ENCODE assay signal across 18 cellular contexts in the genomic region with DNA sequence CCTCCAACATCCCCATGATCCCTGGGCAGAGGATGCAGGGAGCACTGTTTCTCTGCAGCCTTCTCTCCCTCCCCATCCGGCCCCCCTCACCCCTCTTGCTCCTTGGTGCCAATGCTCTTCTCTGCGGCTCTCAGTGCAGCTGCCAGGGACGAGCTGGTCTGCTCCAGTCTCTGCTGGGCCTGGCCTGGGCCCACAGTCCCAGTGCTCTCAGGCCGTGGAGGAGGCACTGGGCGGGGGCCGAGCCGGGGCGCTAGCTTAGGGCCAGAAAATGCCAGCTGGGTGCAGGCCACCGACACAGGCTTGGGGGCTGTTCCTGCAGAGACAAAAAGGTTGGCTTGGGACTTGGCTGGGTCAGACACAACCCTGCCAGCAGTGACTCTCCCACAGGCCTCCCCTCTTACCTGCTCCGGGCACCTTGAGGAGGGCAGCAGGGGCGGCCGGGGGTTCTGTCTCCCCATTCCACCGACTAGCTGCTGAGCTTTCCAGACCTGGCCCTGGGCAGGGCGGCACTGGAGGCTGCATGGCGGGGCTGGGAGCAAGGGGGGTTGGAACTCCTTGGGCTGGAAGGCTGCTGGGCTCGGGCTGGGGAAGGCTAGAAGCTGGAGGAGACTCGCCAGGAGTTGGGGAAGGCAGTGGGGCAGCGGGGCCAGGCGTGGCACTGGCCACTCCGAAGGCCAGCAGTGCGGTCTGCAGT. TPM values are rescaled to one million over a fixed set of nuclear protein-coding genes. Genes with fewer than 3 reads are reported as not detected.
DNase-seq lines count a peak whose midpoint lies in the region; ATAC-seq and TF ChIP-seq lines count a peak whose summit lies in the region.
"Had no signal": no experiment of that assay in that cellular context is flagged by ENCODE, and none has a peak within 500 bp of the region (broad histone marks: within the 10 kb centered on the region; RNA-seq: fewer than 3 reads in every experiment).

No MANE protein-coding gene starts in this region.

- H2BK15ac ChIP-seq in mesenchymal stem cell (ENCODE audit: low read depth, poor library complexity, severe bottlenecking) = no peak overlapping the region

- H3K79me1 ChIP-seq in mesenchymal stem cell (replicated peaks; ENCODE audit: low read length, poor library complexity, severe bottlenecking) = no peaks in the 10 kb centered on the region

- peaks cover 0 to 55% (median 0%) of the 10 kb centered on the region in 3 donors for H3K4me1 ChIP-seq in esophagus squamous epithelium
- peaks cover 9% of the 10 kb centered on the region for H3K4me1 ChIP-seq in mesenchymal stem cell (ENCODE audit: control insufficient read depth, insufficient read depth, low read depth, low read length)
- peaks cover 0 to 63% (median 40%) of the 10 kb centered on the region in 5 donors for H3K4me1 ChIP-seq in subcutaneous abdominal adipose tissue (ENCODE audit: control insufficient read depth in 5 of 5, insufficient read depth in 5 of 5, low read length in 5 of 5)
- H3K4me1 ChIP-seq in stomach = peaks cover 0 to 41% (median 17%) of the 10 kb centered on the region in 4 donors

- peak overlapping the region; percentile 12 for H4K8ac ChIP-seq in mesenchymal stem cell (ENCODE audit: low read length)

- intact Hi-C loops in esophagus squamous epithelium (cut with DNase I) (loop anchor here (10.0 kb wide), 2 partner anchors 177 to 253 kb away; no protein-coding TSS in a partner anchor), stomach (cut with DNase I; ENCODE audit: low total_unique reads) (loop anchor here (10.0 kb wide), 1 partner anchor 67 kb away; no protein-coding TSS in a partner anchor)

- no peaks in the 10 kb centered on the region for H3K27me3 ChIP-seq in esophagus squamous epithelium
- no peaks in the 10 kb centered on the region for H3K27me3 ChIP-seq in mesenchymal stem cell (ENCODE audit: control insufficient read depth in 1 of 2, insufficient read depth in 1 of 2, low read length in 2 of 2)
- no peaks in the 10 kb centered on the region for H3K27me3 ChIP-seq in subcutaneous abdominal adipose tissue (ENCODE audit: control insufficient read depth in 5 of 5, insufficient read depth in 4 of 5, low read length in 5 of 5)
- H3K27me3 ChIP-seq in stomach = no peaks in the 10 kb centered on the region
- H3K27me3 ChIP-seq: Peyer's patch had no signal

- H2BK120ac ChIP-seq in mesenchymal stem cell (ENCODE audit: low read depth, low read length) = no peak overlapping the region

- no peak for ATAC-seq in GM19324 (IDR thresholded peaks at IDR 0.05; ENCODE audit: low FRiP score, unreplicated experiment)
- ATAC-seq: HCT116; left lobe of liver; naive thymus-derived CD4-positive, alpha-beta T cell had no signal

- H4K91ac ChIP-seq in mesenchymal stem cell (ENCODE audit: low read length) = no peak overlapping the region

- H3K36me3 ChIP-seq in esophagus squamous epithelium (peaks cover 3 to 100% (median 17%) of the 10 kb centered on the region in 3 donors), mesenchymal stem cell (ENCODE audit: control insufficient read depth in 1 of 2, insufficient read depth in 2 of 2, low read depth in 1 of 2, low read length in 2 of 2) (peaks cover 56 to 97% of the 10 kb centered on the region in 2 experiments), subcutaneous abdominal adipose tissue (ENCODE audit: control insufficient read depth in 5 of 5, insufficient read depth in 5 of 5, low read length in 5 of 5) (peaks cover 0 to 89% (median 69%) of the 10 kb centered on the region in 5 donors), stomach (peaks cover 45 to 100% (median 99%) of the 10 kb centered on the region in 4 donors)

- H3K27ac ChIP-seq in esophagus squamous epithelium (peak overlapping the region in 3 of 4 donors; percentile 20 to 55 (median 36)), mesenchymal stem cell (ENCODE audit: low read length, poor library complexity, severe bottlenecking) (no peak overlapping the region), subcutaneous abdominal adipose tissue (ENCODE audit: low read depth, low read length) (peak overlapping the region; percentile 23), stomach (peak overlapping the region in 2 of 5 donors; percentile 16 to 20)
- H3K27ac ChIP-seq: Peyer's patch had no signal

- H3K9me3 ChIP-seq in esophagus squamous epithelium = no peaks in the 10 kb centered on the region
- no peaks in the 10 kb centered on the region for H3K9me3 ChIP-seq in mesenchymal stem cell (ENCODE audit: control insufficient read depth, low read length)
- no peaks in the 10 kb centered on the region for H3K9me3 ChIP-seq in subcutaneous abdominal adipose tissue (ENCODE audit: control insufficient read depth in 5 of 5, low read length in 5 of 5)
- no peaks in the 10 kb centered on the region for H3K9me3 ChIP-seq in stomach
- H3K9me3 ChIP-seq: Peyer's patch had no signal

- TF ChIP-seq POLR2A in esophagus squamous epithelium (IDR thresholded peaks at IDR 0.05) (no peak), stomach (IDR thresholded peaks at IDR 0.05) (no peak)

- H3K4me3 ChIP-seq in esophagus squamous epithelium (no peak overlapping the region), mesenchymal stem cell (ENCODE audit: insufficient read depth in 1 of 2, low read depth in 1 of 2, low read length in 2 of 2) (no peak overlapping the region), subcutaneous abdominal adipose tissue (ENCODE audit: low read depth in 1 of 5, low read length in 5 of 5) (no peak overlapping the region), stomach (no peak overlapping the region)
- H3K4me3 ChIP-seq: Peyer's patch had no signal

- H3K14ac ChIP-seq in mesenchymal stem cell (ENCODE audit: low read length in 2 of 2) = no peak overlapping the region

- no peak for TF ChIP-seq CTCF in esophagus squamous epithelium (IDR thresholded peaks at IDR 0.05)
- TF ChIP-seq CTCF in stomach (IDR thresholded peaks at IDR 0.05) = no peak

- no peak overlapping the region for H3K4me2 ChIP-seq in mesenchymal stem cell (ENCODE audit: low read length, poor library complexity, severe bottlenecking)

- TF ChIP-seq EP300 in stomach (IDR thresholded peaks at IDR 0.05) = no peak

- H2AK5ac ChIP-seq in mesenchymal stem cell (ENCODE audit: low read length, severe bottlenecking) = no peak overlapping the region

- H3K18ac ChIP-seq in mesenchymal stem cell (ENCODE audit: low read depth in 1 of 2, low read length in 2 of 2) = no peak overlapping the region

- in situ Hi-C loops in G401 (cut with HindIII; ENCODE audit: low sequenced_read_pairs) = no loop called here

- H2BK12ac ChIP-seq in mesenchymal stem cell (ENCODE audit: low read length in 2 of 2) = no peak overlapping the region

- WGBS in esophagus squamous epithelium, 2 donors = 69 to 80% methylated on average over 1 to 5 of the region's 21 CpGs
- 95% methylated on average over 21 of the region's 21 CpGs for WGBS in mesenchymal stem cell
- WGBS in stomach, 5 donors = 70 to 86% (median 82%) methylated on average over 14 to 21 of the region's 21 CpGs

- H3K9ac ChIP-seq in mesenchymal stem cell (ENCODE audit: low read length) (no peak overlapping the region), subcutaneous abdominal adipose tissue (ENCODE audit: low read length in 5 of 5) (peak overlapping the region in 2 of 5 donors; percentile 17 to 37)

- DNase-seq in G401 (ENCODE audit: low spot score) (peak; percentile 57), esophagus squamous epithelium (lab: John Stamatoyannopoulos, UW) (no peak), mesenchymal stem cell (no peak), stomach (no peak), SK-N-DZ (ENCODE audit: low spot score) (no peak)
- no peak for DNase-seq in stimulated activated CD4-positive, alpha-beta T cell treated with anti-CD3 and anti-CD28 coated beads, Interleukin-2, amount 100 ng/mL, for 48 hours
- DNase-seq: activated B cell treated with CpG ODN at 0.5 μM for 24 hours; activated CD8-positive, alpha-beta memory T cell treated with anti-CD3 and anti-CD28 coated beads for 24 hours; GF-D8; MV-4-11; naive thymus-derived CD4-positive, alpha-beta T cell; NCI-H748 treated with DMSO at 0.1 percent for 48 hours; Peyer's patch; stimulated activated CD4-positive, alpha-beta T cell treated with anti-CD3 and anti-CD28 coated beads, Interleukin-4, amount 100 ng/mL, for 1 hour had no signal

- no peak overlapping the region for H2BK5ac ChIP-seq in mesenchymal stem cell (ENCODE audit: low read depth, low read length, poor library complexity, severe bottlenecking)

- H2AFZ ChIP-seq in mesenchymal stem cell (ENCODE audit: low read depth, low read length) = no peak overlapping the region

- no peak overlapping the region for H3K4ac ChIP-seq in mesenchymal stem cell (ENCODE audit: low read depth in 1 of 2, low read length in 2 of 2)

- H3K23ac ChIP-seq in mesenchymal stem cell (ENCODE audit: low read length in 2 of 2) = no peak overlapping the region

RNA-seq across cellular contexts. Expression of gene CASKIN2, which starts 13.8 kb away (rescaled TPM):
- total RNA-seq in G401 (2014; rRNA removed; shearing (Covaris generic)) = 11.6 and 11.8 TPM in 2 replicates
- total RNA-seq in esophagus squamous epithelium (10 to 100 TPM in 3 of 4 donors, 1 to 10 TPM in 1; 9.5 to 12.2 (median 10.4) TPM), stomach (10 to 100 TPM in 4 of 5 donors, 1 to 10 TPM in 1; 9.0 to 27.4 (median 15.6) TPM)
- 6.3 TPM for polyA plus RNA-seq in mesenchymal stem cell (2013, experiment 1 of 2)
- 6.1 TPM for polyA plus RNA-seq in mesenchymal stem cell (2013, experiment 2 of 2)
- 1 to 10 TPM; 5.4 to 9.3 (median 8.8) TPM for polyA plus RNA-seq in stomach
- 7.2 and 9.4 TPM in 2 replicates for polyA plus RNA-seq in SK-N-DZ (2014; cell fraction: cytosol; rRNA removed)
- polyA plus RNA-seq in SK-N-DZ (2014; cell fraction: nucleus; rRNA removed) = 13.8 and 46.4 TPM in 2 replicates

RNA-seq across cellular contexts. Expression of gene TSEN54, which starts 14.8 kb away (rescaled TPM):
- total RNA-seq in G401 (2014; rRNA removed; shearing (Covaris generic)) = 47.2 and 56.3 TPM in 2 replicates
- total RNA-seq in esophagus squamous epithelium (10 to 100 TPM; 18.3 to 33.2 (median 23.1) TPM), stomach (100 to 1,000 TPM in 2 of 5 donors, 10 to 100 TPM in 3; 13.2 to 219 (median 48.1) TPM)
- 8.4 TPM for polyA plus RNA-seq in mesenchymal stem cell (2013, experiment 1 of 2)
- 9.2 TPM for polyA plus RNA-seq in mesenchymal stem cell (2013, experiment 2 of 2)
- polyA plus RNA-seq in stomach = 10 to 100 TPM; 20.8 to 49.7 (median 36.2) TPM
- polyA plus RNA-seq in SK-N-DZ (2014; cell fraction: cytosol; rRNA removed) = 77.8 and 95.2 TPM in 2 replicates
- polyA plus RNA-seq in SK-N-DZ (2014; cell fraction: nucleus; rRNA removed) = 174 and 182 TPM in 2 replicates

RNA-seq across cellular contexts. Expression of gene LLGL2, which starts 24.0 kb away (rescaled TPM):
- total RNA-seq in G401 (2014; rRNA removed; shearing (Covaris generic)) = 28.9 and 37.8 TPM in 2 replicates
- total RNA-seq in esophagus squamous epithelium (100 to 1,000 TPM in 1 of 4 donors, 10 to 100 TPM in 3; 40.0 to 101 (median 67.3) TPM), stomach (100 to 1,000 TPM in 4 of 5 donors, 10 to 100 TPM in 1; 72.3 to 565 (median 165) TPM)
- 3.6 TPM for polyA plus RNA-seq in mesenchymal stem cell (2013, experiment 1 of 2)
- 3.5 TPM for polyA plus RNA-seq in mesenchymal stem cell (2013, experiment 2 of 2)
- polyA plus RNA-seq in stomach = 100 to 1,000 TPM; 144 to 199 (median 184) TPM
- 1.3 and 1.7 TPM in 2 replicates for polyA plus RNA-seq in SK-N-DZ (2014; cell fraction: cytosol; rRNA removed)
- 1.1 and 1.7 TPM in 2 replicates for polyA plus RNA-seq in SK-N-DZ (2014; cell fraction: nucleus; rRNA removed)

RNA-seq across cellular contexts. Expression of gene TMEM94, which starts 45.1 kb away (rescaled TPM):
- total RNA-seq in G401 (2014; rRNA removed; shearing (Covaris generic)) = 50.3 and 53.2 TPM in 2 replicates
- total RNA-seq in esophagus squamous epithelium (10 to 100 TPM; 19.3 to 56.5 (median 28.3) TPM), stomach (100 to 1,000 TPM in 3 of 5 donors, 10 to 100 TPM in 2; 31.9 to 466 (median 128) TPM)
- 38.5 TPM for polyA plus RNA-seq in mesenchymal stem cell (2013, experiment 1 of 2)
- 37.2 TPM for polyA plus RNA-seq in mesenchymal stem cell (2013, experiment 2 of 2)
- 10 to 100 TPM; 16.6 to 28.5 (median 20.5) TPM for polyA plus RNA-seq in stomach
- 87.4 and 94.3 TPM in 2 replicates for polyA plus RNA-seq in SK-N-DZ (2014; cell fraction: cytosol; rRNA removed)
- 224 and 357 TPM in 2 replicates for polyA plus RNA-seq in SK-N-DZ (2014; cell fraction: nucleus; rRNA removed)
